ENCODE assay signal across 8 cellular contexts in the genomic region with DNA sequence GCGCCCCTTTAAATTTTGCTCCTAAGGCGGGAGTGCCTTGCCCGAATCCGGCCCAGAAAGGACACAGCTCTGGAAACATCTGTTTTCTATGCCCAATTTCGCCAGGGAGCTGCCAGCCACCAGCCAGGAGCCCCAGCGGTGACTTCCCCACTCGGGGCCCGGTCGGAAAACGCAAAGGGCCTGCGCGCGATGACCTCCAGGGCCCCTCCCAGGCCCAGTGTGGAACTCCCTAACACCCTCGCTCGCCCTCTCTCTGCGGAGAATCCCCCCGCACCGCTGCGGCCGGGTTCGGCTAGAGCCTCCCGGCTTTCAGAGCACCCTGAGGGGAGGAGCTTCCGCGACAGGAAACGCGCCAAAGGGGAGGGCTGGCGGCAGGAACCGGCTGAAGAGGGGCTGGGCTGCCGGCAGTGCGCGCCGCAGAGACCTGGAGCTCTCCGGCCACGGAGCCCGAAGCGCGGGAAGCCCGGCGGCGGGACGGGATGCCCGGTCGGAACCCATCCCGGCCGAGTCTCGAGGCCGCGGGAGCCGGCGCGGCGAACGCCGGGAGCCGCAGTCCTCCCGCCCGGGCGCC. TPM values are rescaled to one million over a fixed set of nuclear protein-coding genes. Genes with fewer than 3 reads are reported as not detected.
DNase-seq lines count a peak whose midpoint lies in the region; ATAC-seq and TF ChIP-seq lines count a peak whose summit lies in the region.

No MANE protein-coding gene starts in this region.

- H3K36me3 ChIP-seq in GM23338 (ENCODE audit: insufficient read depth) = peaks cover 3% of the 10 kb centered on the region; the same call in 1 of the 2 replicates
- H3K36me3 ChIP-seq in stomach = no peaks in the 10 kb centered on the region

- peak; percentile 86 for ATAC-seq in GM23338

- peak in 1 of 2 experiments; percentile 12; a peak in 1 of 4 replicates for TF ChIP-seq CTCF in GM23338 (conservative IDR thresholded peaks at IDR 0.05; ENCODE audit: low read depth in 2 of 2)
- peak; percentile 22 for TF ChIP-seq CTCF in fibroblast of villous mesenchyme (IDR thresholded peaks at IDR 0.05; ENCODE audit: insufficient read depth, low read depth, low read length)
- TF ChIP-seq CTCF in neural crest cell (conservative IDR thresholded peaks at IDR 0.05) = peak; percentile 31
- TF ChIP-seq CTCF in stomach (IDR thresholded peaks at IDR 0.05) = peak in 1 of 7 experiments; percentile 28

- H3K4me3 Mint-ChIP-seq in GM23338 (peak overlapping the region; percentile 99), neural crest cell (peak overlapping the region; percentile 95)

- H3K27me3 Mint-ChIP-seq in GM23338 (ENCODE audit: insufficient read depth, low read depth, poor library complexity) = peaks cover 5% of the 10 kb centered on the region
- no peaks in the 10 kb centered on the region for H3K27me3 Mint-ChIP-seq in neural crest cell (ENCODE audit: low read depth)

- peaks cover 9% of the 10 kb centered on the region; the same call in 1 of the 2 replicates for H4K20me1 ChIP-seq in GM23338 (replicated peaks; ENCODE audit: insufficient read depth)

- H3K9me3 Mint-ChIP-seq in GM23338 = no peaks in the 10 kb centered on the region; the same call in 2 of the 3 replicates
- no peaks in the 10 kb centered on the region for H3K9me3 Mint-ChIP-seq in neural crest cell

- WGBS in stomach, 5 donors = 0 to 1% (median 1%) methylated on average over 6 to 58 of the region's 58 CpGs

- no peaks in the 10 kb centered on the region for H3F3A ChIP-seq in GM23338 (replicated peaks; ENCODE audit: low read depth)

- H3K9me2 ChIP-seq in GM23338 (ENCODE audit: insufficient read depth) = no peaks in the 10 kb centered on the region

- H3K27ac ChIP-seq in GM23338 (ENCODE audit: low read depth) = peak overlapping the region; percentile 90
- H3K27ac ChIP-seq in stomach = peak overlapping the region; percentile 82 to 93 (median 86)

- H3K79me2 ChIP-seq in GM23338 (replicated peaks; ENCODE audit: insufficient read depth) = peaks cover 47% of the 10 kb centered on the region

- intact Hi-C loops in stomach (cut with DNase I; ENCODE audit: low total_unique reads) = no loop called here

- no peaks in the 10 kb centered on the region for H3K9me3 ChIP-seq in stomach

- H3K4me2 ChIP-seq in GM23338 = peak overlapping the region; percentile 82

- H3K4me3 ChIP-seq in GM23338 (peak overlapping the region; percentile 72), fibroblast of villous mesenchyme (ENCODE audit: low read depth, low read length) (peak overlapping the region; percentile 81), stomach (peak overlapping the region; percentile 70 to 99 (median 92))

- H3K36me3 Mint-ChIP-seq in GM23338 (ENCODE audit: low read depth) = peaks cover 11% of the 10 kb centered on the region
- no peaks in the 10 kb centered on the region for H3K36me3 Mint-ChIP-seq in neural crest cell (ENCODE audit: low read depth)

- peaks cover 10% of the 10 kb centered on the region for H3K4me1 Mint-ChIP-seq in GM23338
- peaks cover 26% of the 10 kb centered on the region for H3K4me1 Mint-ChIP-seq in neural crest cell

- TF ChIP-seq EP300 in stomach (IDR thresholded peaks at IDR 0.05) = no peak

- DNase-seq in ELF-1 (ENCODE audit: low read depth, low spot score) (peak; percentile 93), GM23338 (ENCODE audit: low spot score) (peak; percentile 98), Kasumi-1 (lab: John Stamatoyannopoulos, UW) (peak; percentile 90 to 91), RPMI8226 (peak; percentile 96), fibroblast of villous mesenchyme (ENCODE audit: low read depth) (peak; percentile 87), neural crest cell (ENCODE audit: low read depth, low spot score) (peak; percentile 83), stomach (peak; percentile 85)
- DNase-seq in activated T-helper 9 cell treated with anti-CD3 and anti-CD28 coated beads, Interleukin-2, amount 50 U/mL, for 16 hours (ENCODE audit: low read depth) = peak; percentile 73

- TF ChIP-seq POLR2A in stomach (IDR thresholded peaks at IDR 0.05) = peak in 1 of 4 donors; percentile 29

- H3K27ac Mint-ChIP-seq in GM23338 (peak overlapping the region; percentile 93), neural crest cell (ENCODE audit: unreplicated experiment) (peak overlapping the region; percentile 95)

- no peaks in the 10 kb centered on the region for H3K27me3 ChIP-seq in GM23338 (ENCODE audit: insufficient read depth)
- no peaks in the 10 kb centered on the region for H3K27me3 ChIP-seq in stomach

- H3K4me1 ChIP-seq in GM23338 (ENCODE audit: insufficient read depth) = 0 out of 2 replicates have a peak, but pooled peaks cover 2% of the 10 kb centered on the region
- peaks cover 0 to 18% (median 8%) of the 10 kb centered on the region in 4 donors for H3K4me1 ChIP-seq in stomach

- 0 out of 2 replicates have a peak overlapping the region, but pooled peaks have one; percentile 15 for H2AFZ ChIP-seq in GM23338

TF ChIP-seq in GM23338, 12 proteins besides CTCF, POLR2A, EP300 and RAD21:
- TF ChIP-seq POLR2AphosphoS5 (IDR thresholded peaks at IDR 0.05; ENCODE audit: low read depth) = peak; percentile 66
- TF ChIP-seq CREB1 (CRISPR knock-in tag; IDR thresholded peaks at IDR 0.05; ENCODE audit: low read depth) = no peak
- TF ChIP-seq NANOG (IDR thresholded peaks at IDR 0.05; ENCODE audit: borderline replicate concordance) = no peak
- TF ChIP-seq STAT1 (IDR thresholded peaks at IDR 0.05; ENCODE audit: unreplicated experiment) = no peak
- peak; percentile 19; the same call in 1 of the 2 replicates for TF ChIP-seq ZNF331 (CRISPR knock-in tag; IDR thresholded peaks at IDR 0.05; ENCODE audit: low read depth)
- TF ChIP-seq EZH2 (IDR thresholded peaks at IDR 0.05; ENCODE audit: low read depth, unreplicated experiment) = no peak
- TF ChIP-seq JUNB (IDR thresholded peaks at IDR 0.05; ENCODE audit: unreplicated experiment) = no peak
TF ChIP-seq in GM23338: peak in this region for 2.

RNA-seq across cellular contexts. Expression of gene CLSPN, which starts 0.5 kb away (rescaled TPM):
- total RNA-seq in GM23338 (2014; rRNA removed; shearing (Covaris generic)) = 30.4 and 32.5 TPM in 2 replicates
- polyA plus RNA-seq in GM23338 (2016; fragmentation: Nextera tagmentation; extraction: Ambion mirVana) (43.8 and 46.1 TPM in 2 replicates), stomach (1 to 10 TPM in 1 of 3 donors, under 1 TPM in 1, not detected in 1; 0.28 to 2.0 TPM)
- total RNA-seq in fibroblast of villous mesenchyme (10.4 and 10.6 TPM in 2 replicates), neural crest cell (69.4 and 73.8 TPM in 2 replicates), stomach (10 to 100 TPM in 1 of 5 donors, 1 to 10 TPM in 3, under 1 TPM in 1; under 0.01 to 10.7 (median 7.8) TPM)

RNA-seq across cellular contexts. Expression of gene AGO4, which starts 38.5 kb away (rescaled TPM):
- total RNA-seq in GM23338 (2014; rRNA removed; shearing (Covaris generic)) = 6.8 and 9.7 TPM in 2 replicates
- polyA plus RNA-seq in GM23338 (2016; fragmentation: Nextera tagmentation; extraction: Ambion mirVana) (1.7 and 1.8 TPM in 2 replicates), stomach (1 to 10 TPM; 4.9 to 9.0 (median 8.8) TPM)
- total RNA-seq in fibroblast of villous mesenchyme (13.8 and 16.1 TPM in 2 replicates), neural crest cell (13.8 and 17.1 TPM in 2 replicates), stomach (10 to 100 TPM in 3 of 5 donors, 1 to 10 TPM in 2; 2.9 to 38.6 (median 24.6) TPM)

RNA-seq across cellular contexts. Expression of gene C1orf216, which starts 50.6 kb away (rescaled TPM):
- total RNA-seq in GM23338 (2014; rRNA removed; shearing (Covaris generic)) = 13.9 and 21.5 TPM in 2 replicates
- polyA plus RNA-seq in GM23338 (2016; fragmentation: Nextera tagmentation; extraction: Ambion mirVana) (4.0 and 4.7 TPM in 2 replicates), stomach (1 to 10 TPM; 4.0 to 7.6 (median 4.3) TPM)
- total RNA-seq in fibroblast of villous mesenchyme (14.5 and 19.9 TPM in 2 replicates), neural crest cell (18.0 and 19.0 TPM in 2 replicates), stomach (10 to 100 TPM in 2 of 5 donors, 1 to 10 TPM in 3; 1.4 to 40.8 (median 6.4) TPM)

Comparison
In these comparisons a context has a peak if more than half of its experiments do, and no peak if none do; other contexts are left out.
1. Peak in every context shown above with its lines: DNase-seq, ATAC-seq, H3K4me3 ChIP-seq and H3K27ac ChIP-seq.